6 cellular contexts compared by ENCODE assay signal in the genomic region with DNA sequence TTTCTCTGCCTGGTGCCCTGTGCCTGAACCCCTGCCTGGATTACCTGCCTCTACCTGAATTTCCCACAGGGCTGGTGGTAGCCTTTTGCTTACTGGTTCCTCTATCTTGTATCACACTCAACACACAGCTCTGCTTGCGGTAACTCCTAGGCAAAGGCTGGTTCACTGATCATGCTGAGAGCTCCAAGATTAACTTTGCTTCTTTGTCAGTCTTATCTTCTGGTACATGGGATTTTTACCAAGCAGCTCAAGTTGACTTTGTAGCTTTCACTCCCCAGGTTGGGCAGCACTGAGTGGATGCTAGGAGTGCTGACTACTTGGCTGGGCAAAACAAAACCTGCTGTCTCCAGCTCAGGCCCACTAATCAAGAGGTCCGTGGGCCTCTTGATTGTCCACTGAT.
"Had no signal": no experiment of that assay in that cellular context is flagged by ENCODE, and none has a peak within 500 bp of the region (broad histone marks: within the 10 kb centered on the region; RNA-seq: fewer than 3 reads in every experiment).

No MANE protein-coding gene starts in this region.

- H3K4me3 ChIP-seq: GM23338, HAP-1 had no signal

- FAIRE-seq: HepG2 had no signal

- H2AFZ ChIP-seq: GM23338 had no signal

- H3K27ac ChIP-seq: HL-60 had no signal

- H3K4me1 ChIP-seq: HAP-1 had no signal

- H3K4me2 ChIP-seq: GM23338 had no signal

- DNase-seq: H7, HFFc6 had no signal

- H3K9me3 ChIP-seq: HAP-1 had no signal

- H3K36me3 ChIP-seq: HAP-1 had no signal
